ENCODE assay signal across 10 cellular contexts in the genomic region with DNA sequence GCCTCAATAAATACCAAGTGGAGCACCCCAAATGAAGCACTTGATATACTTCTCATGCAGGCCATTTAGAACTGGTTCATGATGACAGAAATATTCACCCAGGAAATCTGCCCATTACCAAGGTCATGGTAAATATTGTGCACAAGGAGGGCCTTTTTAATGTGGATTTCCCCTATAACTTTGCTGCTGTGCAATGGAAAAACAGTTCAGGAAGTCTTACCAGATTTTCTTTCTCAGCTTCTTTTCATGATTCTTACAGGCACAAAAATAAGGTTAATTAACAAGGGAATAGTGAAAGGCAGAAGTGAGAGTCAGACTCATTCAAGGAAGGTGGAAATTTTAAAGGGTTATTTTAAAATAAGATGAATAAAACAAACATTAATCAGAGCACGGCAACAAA.
"Had no signal": no experiment of that assay in that cellular context is flagged by ENCODE, and none has a peak within 500 bp of the region (broad histone marks: within the 10 kb centered on the region; RNA-seq: fewer than 3 reads in every experiment).

No MANE protein-coding gene starts in this region.

- DNase-seq: IMR-90, Karpas-422, Kasumi-1, KBM-7, KG1 had no signal

- H3K27ac ChIP-seq: HL-60, KMS-11 had no signal

- FAIRE-seq: HepG2, HTR-8/SVneo, K562 had no signal

- H3K4me2 ChIP-seq: KMS-11 had no signal

- H3K4me3 ChIP-seq: K562 had no signal

- H3K9ac ChIP-seq: KMS-11 had no signal

- ATAC-seq: HepG2, K562 had no signal
